Comparison of ENCODE assay signal across 10 cellular contexts in the genomic region with DNA sequence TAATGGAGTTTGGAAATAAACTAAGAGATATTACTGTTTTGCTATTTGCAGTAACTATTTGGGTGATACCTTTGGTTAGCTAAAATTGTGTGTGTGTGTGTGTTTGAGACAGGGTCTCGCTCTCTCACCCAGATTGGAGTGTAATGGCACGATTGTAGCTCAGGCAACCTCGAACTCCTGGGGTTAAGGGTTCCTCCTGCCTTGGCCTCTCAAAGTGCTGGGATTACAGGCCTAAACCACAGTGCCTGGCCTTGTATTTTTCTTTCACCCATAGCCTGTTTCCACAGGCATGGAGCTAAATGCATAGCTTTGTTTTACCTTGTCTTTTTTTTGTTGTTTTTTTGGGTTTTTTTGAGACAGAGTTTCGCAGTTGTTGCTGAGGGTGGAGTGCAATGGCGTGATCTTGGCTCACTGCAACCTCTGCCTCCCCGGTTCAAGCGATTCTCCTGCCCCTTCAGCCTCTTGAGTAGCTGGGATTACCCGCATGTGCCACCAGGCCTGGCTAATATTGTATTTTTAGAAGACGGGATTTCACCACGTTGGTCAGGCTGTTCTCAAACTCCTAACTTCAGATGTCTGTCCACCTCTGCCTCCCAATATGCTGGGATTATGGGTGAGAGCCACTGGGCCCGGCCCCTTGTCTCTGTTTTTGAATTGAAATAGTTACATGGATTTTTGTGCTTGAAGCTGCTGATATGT. TPM values are rescaled to one million over a fixed set of nuclear protein-coding genes. Genes with fewer than 3 reads are reported as not detected.
A peak's percentile ranks its signal among the peaks of the same experiment; 100 is the strongest.
DNase-seq lines count a peak whose midpoint lies in the region; ATAC-seq and TF ChIP-seq lines count a peak whose summit lies in the region.
"Had no signal": no experiment of that assay in that cellular context is flagged by ENCODE, and none has a peak within 500 bp of the region (broad histone marks: within the 10 kb centered on the region; RNA-seq: fewer than 3 reads in every experiment).

No MANE protein-coding gene starts in this region.

- H3K9me3 Mint-ChIP-seq in activated T-helper 1 cell treated with anti-CD3 and anti-CD28 coated beads, Interleukin-12 subunit alpha, Interleukin-12 subunit beta, Interleukin-2, Interleukin-4 antibody, amounts not matched to agents 30 ng/mL and 10 ng/mL and 1 ng/mL, durations not matched to agents 14 hours and 24 hours and 36 hours = peaks cover 4% of the 10 kb centered on the region

- ATAC-seq in left cardiac atrium = peak; percentile 28 to 31
- ATAC-seq in HG03108 (IDR thresholded peaks at IDR 0.05; ENCODE audit: unreplicated experiment) = no peak

- H3K9me3 ChIP-seq in HEK293 (ENCODE audit: control insufficient read depth, insufficient read depth, low read depth, low read length) = no peaks in the 10 kb centered on the region

- H3K36me3 ChIP-seq in HEK293 (ENCODE audit: control insufficient read depth in 2 of 2, insufficient read depth in 1 of 2, low read length in 2 of 2) = peaks cover 11 to 36% of the 10 kb centered on the region in 2 experiments; a peak in 2 of 3 replicates

- H3K4me3 Mint-ChIP-seq in activated T-helper 1 cell treated with anti-CD3 and anti-CD28 coated beads, Interleukin-12 subunit alpha, Interleukin-12 subunit beta, Interleukin-2, Interleukin-4 antibody, amounts not matched to agents 30 ng/mL and 10 ng/mL and 1 ng/mL, durations not matched to agents 14 hours and 24 hours and 36 hours = peak overlapping the region; percentile 96

- POLR2A ChIA-PET in HEK293 (lab: Yijun Ruan, JAX) = no interaction called here

- CTCF ChIA-PET in HEK293 (lab: Yijun Ruan, JAX) = interaction anchor here (1.4 kb wide), 1 partner anchor 11 kb away, joined by 6 read pairs; no protein-coding TSS in a partner anchor

- peaks cover 3% of the 10 kb centered on the region; the same call in 1 of the 2 replicates for H3K4me1 ChIP-seq in HEK293 (ENCODE audit: control insufficient read depth, insufficient read depth, low read length)

- H3K4me3 ChIP-seq in HEK293 (ENCODE audit: low read depth, low read length) = peak overlapping the region; percentile 95
- peak overlapping the region in 4 of 7 experiments; percentile 0 to 75 (median 4) for H3K4me3 ChIP-seq in skin epidermis

- TF ChIP-seq CTCF in HEK293 (tag by site-specific recombination; IDR thresholded peaks at IDR 0.05) = no peak

- H3K27ac ChIP-seq in HEK293 (ENCODE audit: extremely low read depth, low read depth, low read length) (peak overlapping the region; percentile 38), skin epidermis (peak overlapping the region in 11 of 21 experiments; percentile 16 to 71 (median 46))

- peak overlapping the region; percentile 81 for H3K27ac Mint-ChIP-seq in activated T-helper 1 cell treated with anti-CD3 and anti-CD28 coated beads, Interleukin-12 subunit alpha, Interleukin-12 subunit beta, Interleukin-2, Interleukin-4 antibody, amounts not matched to agents 30 ng/mL and 10 ng/mL and 1 ng/mL, durations not matched to agents 14 hours and 24 hours and 36 hours

- peaks cover 55% of the 10 kb centered on the region for H3K36me3 Mint-ChIP-seq in activated T-helper 1 cell treated with anti-CD3 and anti-CD28 coated beads, Interleukin-12 subunit alpha, Interleukin-12 subunit beta, Interleukin-2, Interleukin-4 antibody, amounts not matched to agents 30 ng/mL and 10 ng/mL and 1 ng/mL, durations not matched to agents 14 hours and 24 hours and 36 hours (ENCODE audit: low read depth)

- intact Hi-C loops in activated T-helper 1 cell treated with anti-CD3 and anti-CD28 coated beads, Interleukin-12 subunit alpha, Interleukin-12 subunit beta, Interleukin-2, Interleukin-4 antibody, amounts not matched to agents 30 ng/mL and 10 ng/mL and 1 ng/mL, durations not matched to agents 14 hours and 24 hours and 36 hours (cut with micrococcal nuclease) = loop anchor here (5.0 to 10.0 kb wide), 5 partner anchors 485 to 1975 kb away; no protein-coding TSS in a partner anchor
- intact Hi-C loops in left cardiac atrium (cut with DNase I) = loop anchor here in 1 of 2 donors (5.0 kb wide), 1 partner anchor 38 kb away; no protein-coding TSS in a partner anchor

- H3K4me1 Mint-ChIP-seq in activated T-helper 1 cell treated with anti-CD3 and anti-CD28 coated beads, Interleukin-12 subunit alpha, Interleukin-12 subunit beta, Interleukin-2, Interleukin-4 antibody, amounts not matched to agents 30 ng/mL and 10 ng/mL and 1 ng/mL, durations not matched to agents 14 hours and 24 hours and 36 hours (ENCODE audit: low read depth) = peaks cover 74% of the 10 kb centered on the region

- DNase-seq in activated T-helper 1 cell treated with anti-CD3 and anti-CD28 coated beads, Interleukin-12 subunit alpha, Interleukin-12 subunit beta, Interleukin-2, Interleukin-4 antibody, amounts not matched to agents 30 ng/mL and 10 ng/mL and 1 ng/mL, durations not matched to agents 14 hours and 24 hours and 36 hours (ENCODE audit: low spot score) = no peak
- DNase-seq in left cardiac atrium (no peak), putamen (ENCODE audit: low spot score) (no peak), NCI-H2081 (lab: John Stamatoyannopoulos, UW) (no peak), HCEC 1CT (no peak)
- DNase-seq: amygdala, NCI-H1417 had no signal

- H3K27me3 Mint-ChIP-seq in activated T-helper 1 cell treated with anti-CD3 and anti-CD28 coated beads, Interleukin-12 subunit alpha, Interleukin-12 subunit beta, Interleukin-2, Interleukin-4 antibody, amounts not matched to agents 30 ng/mL and 10 ng/mL and 1 ng/mL, durations not matched to agents 14 hours and 24 hours and 36 hours (ENCODE audit: insufficient read depth) = no peaks in the 10 kb centered on the region

TF ChIP-seq in HEK293, 187 proteins besides CTCF, POLR2A, EP300 and RAD21:
- TF ChIP-seq ZNF362 (tag by site-specific recombination; IDR thresholded peaks at IDR 0.05) = 0 out of 2 replicates have a peak, but pooled peaks have one; percentile 34
- TF ChIP-seq PRDM10 (tag by site-specific recombination; IDR thresholded peaks at IDR 0.05) = 0 out of 2 replicates have a peak, but pooled peaks have one; percentile 30
- TF ChIP-seq ZSCAN16 (tag by site-specific recombination; IDR thresholded peaks at IDR 0.05) = no peak
- no peak for TF ChIP-seq ZSCAN5A (tag by site-specific recombination; IDR thresholded peaks at IDR 0.05)
- TF ChIP-seq ZFP3 (tag by site-specific recombination; IDR thresholded peaks at IDR 0.05; ENCODE audit: low read depth) = no peak
- no peak for TF ChIP-seq ZNF621 (tag by site-specific recombination; IDR thresholded peaks at IDR 0.05)

RNA-seq across cellular contexts. Expression of gene GPBP1, which starts 5.6 kb away (rescaled TPM):
- 94.6 and 106 TPM in 2 replicates for total RNA-seq in activated T-helper 1 cell treated with anti-CD3 and anti-CD28 coated beads, Interleukin-12 subunit alpha, Interleukin-12 subunit beta, Interleukin-2, Interleukin-4 antibody, amounts not matched to agents 30 ng/mL and 10 ng/mL and 1 ng/mL, durations not matched to agents 14 hours and 24 hours and 36 hours
- total RNA-seq in left cardiac atrium = 10 to 100 TPM; 50.5 to 58.4 TPM
